In genomic region chr9:113337714-113338113, GRCh38 we compare ENCODE assay signal across 1 cellular context.
A peak's percentile ranks its signal among the peaks of the same experiment; 100 is the strongest.
TF ChIP-seq lines count a peak whose summit lies in the region.

No MANE protein-coding gene starts in this region.

TF ChIP-seq in HepG2, 621 proteins besides CTCF, POLR2A, EP300 and RAD21:
- no peak for TF ChIP-seq ZSCAN5A (CRISPR knock-in tag; IDR thresholded peaks at IDR 0.05; ENCODE audit: borderline replicate concordance)
- TF ChIP-seq, protein P1, sequence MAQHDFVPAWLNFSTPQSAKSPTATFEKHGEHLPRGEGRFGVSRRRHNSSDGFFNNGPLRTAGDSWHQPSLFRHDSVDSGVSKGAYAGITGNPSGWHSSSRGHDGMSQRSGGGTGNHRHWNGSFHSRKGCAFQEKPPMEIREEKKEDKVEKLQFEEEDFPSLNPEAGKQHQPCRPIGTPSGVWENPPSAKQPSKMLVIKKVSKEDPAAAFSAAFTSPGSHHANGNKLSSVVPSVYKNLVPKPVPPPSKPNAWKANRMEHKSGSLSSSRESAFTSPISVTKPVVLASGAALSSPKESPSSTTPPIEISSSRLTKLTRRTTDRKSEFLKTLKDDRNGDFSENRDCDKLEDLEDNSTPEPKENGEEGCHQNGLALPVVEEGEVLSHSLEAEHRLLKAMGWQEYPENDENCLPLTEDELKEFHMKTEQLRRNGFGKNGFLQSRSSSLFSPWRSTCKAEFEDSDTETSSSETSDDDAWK (CRISPR knock-in tag; IDR thresholded peaks at IDR 0.05): no peak
- peak; percentile 57; the same call in 1 of the 2 replicates for TF ChIP-seq ZNF629 (CRISPR knock-in tag; conservative IDR thresholded peaks at IDR 0.05)
